ENCODE assay signal across 24 cellular contexts in genomic region chr3:83513011-83513410, GRCh38.
"Had no signal": no experiment of that assay in that cellular context is flagged by ENCODE, and none has a peak within 500 bp of the region (broad histone marks: within the 10 kb centered on the region; RNA-seq: fewer than 3 reads in every experiment).

No MANE protein-coding gene starts in this region.

- H3K9me3 ChIP-seq: lower lobe of right lung, neutrophil, ovary, right atrium auricular region, right lobe of liver, tibial nerve, uterus had no signal

- H3K27ac ChIP-seq: left lung, lower lobe of right lung, neural progenitor cell, neutrophil, ovary, right atrium auricular region, right lobe of liver, tibial nerve, uterus had no signal

- H3K4me1 ChIP-seq: left lung, lower lobe of right lung, right atrium auricular region, right lobe of liver, tibial nerve, uterus had no signal

- H3K36me3 ChIP-seq: left lung, lower lobe of right lung, neural progenitor cell, neutrophil, ovary, right atrium auricular region, right lobe of liver, tibial nerve, uterus had no signal

- H3K4me2 ChIP-seq: neural progenitor cell, smooth muscle cell had no signal

- H3K27me3 ChIP-seq: left lung, neural progenitor cell, neutrophil, ovary, right atrium auricular region, right lobe of liver, tibial nerve, uterus had no signal

- ATAC-seq: left colon; left lung; lower lobe of right lung; naive thymus-derived CD8-positive, alpha-beta T cell; right lobe of liver; stimulated activated memory B cell treated with anti-CD40 and anti-IgM and Interleukin-4, amounts not matched to agents 10 μg/mL and 1 μg/mL and 100 μg/mL, for 72 hours; stimulated activated naive CD8-positive, alpha-beta T cell treated with anti-CD3 and anti-CD28 coated beads, Interleukin-15, amount 100 ng/mL, for 72 hours had no signal

- H3K4me3 ChIP-seq: left lung, lower lobe of right lung, neural progenitor cell, ovary, right atrium auricular region, right lobe of liver, smooth muscle cell, tibial nerve, uterus had no signal

- H3K9ac ChIP-seq: neural progenitor cell had no signal

- DNase-seq: immature natural killer cell; kidney; left colon; left lung; lower lobe of right lung; mammary epithelial cell; mesenchymal stem cell; naive thymus-derived CD8-positive, alpha-beta T cell; ovary; right lobe of liver; stimulated activated CD4-positive, alpha-beta T cell treated with anti-CD3 and anti-CD28 coated beads, Interleukin-1b, Interleukin-23, amount 100 ng/mL, for 48 hours; stimulated activated CD4-positive, alpha-beta T cell treated with anti-CD3 and anti-CD28 coated beads, Interleukin-2, amount 100 ng/mL, for 48 hours; stimulated activated CD4-positive, alpha-beta T cell treated with anti-CD3 and anti-CD28 coated beads, Interleukin-4, amount 100 ng/mL, for 4 hours; stimulated activated CD8-positive, alpha-beta memory T cell treated with anti-CD3 and anti-CD28 coated beads, Interleukin-4, amount 100 ng/mL, for 48 hours; stimulated activated naive CD4-positive, alpha-beta T cell treated with Interleukin-2 at 50 U/mL for 16 hours; stimulated activated naive CD8-positive, alpha-beta T cell treated with anti-CD3 and anti-CD28 coated beads, Interleukin-15, amount 100 ng/mL, for 72 hours; substantia nigra; uterus had no signal
